In the genomic region with DNA sequence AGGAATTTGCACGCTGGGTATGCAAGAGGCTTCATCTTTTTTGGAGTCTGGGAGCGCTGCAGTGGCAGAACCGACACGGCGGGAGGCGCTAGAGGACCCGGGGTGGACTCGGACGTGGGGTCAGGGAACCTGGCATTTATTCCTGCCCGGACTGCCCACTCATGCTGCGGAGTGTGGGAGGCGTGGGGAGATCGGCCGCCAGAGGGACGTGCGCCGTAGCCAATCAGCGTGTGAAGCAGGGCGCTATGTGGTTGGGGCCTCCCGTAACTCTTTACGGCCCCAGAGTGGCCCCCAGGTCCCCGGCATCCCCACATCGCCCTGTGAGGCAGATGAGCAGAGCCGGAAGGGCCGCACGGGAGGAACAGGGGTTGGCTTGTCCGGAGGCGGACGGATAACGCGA, we compare ENCODE assay signal across 25 cellular contexts. TPM values are rescaled to one million over a fixed set of nuclear protein-coding genes. Genes with fewer than 3 reads are reported as not detected.
"Had no signal": no experiment of that assay in that cellular context is flagged by ENCODE, and none has a peak within 500 bp of the region (broad histone marks: within the 10 kb centered on the region; RNA-seq: fewer than 3 reads in every experiment).

No MANE protein-coding gene starts in this region.

- H3K4me1 Mint-ChIP-seq: activated naive CD8-positive, alpha-beta T cell treated with anti-CD3 and anti-CD28 coated beads, Interleukin-2, amount 10 ng/mL, durations not matched to agents 7 days and 5 days; central memory CD8-positive, alpha-beta T cell; immature natural killer cell; natural killer cell had no signal

- H3K4me3 ChIP-seq: breast epithelium, colonic mucosa, dorsolateral prefrontal cortex, ovary, prostate gland, upper lobe of left lung had no signal

- H3K27me3 Mint-ChIP-seq: activated naive CD8-positive, alpha-beta T cell treated with anti-CD3 and anti-CD28 coated beads, Interleukin-2, amount 10 ng/mL, durations not matched to agents 7 days and 5 days; central memory CD8-positive, alpha-beta T cell; effector memory CD8-positive, alpha-beta T cell had no signal

- H3K36me3 Mint-ChIP-seq: activated naive CD8-positive, alpha-beta T cell treated with anti-CD3 and anti-CD28 coated beads, Interleukin-2, amount 10 ng/mL, durations not matched to agents 7 days and 5 days; immature natural killer cell; natural killer cell had no signal

- H3K27ac ChIP-seq: breast epithelium, colonic mucosa, dorsolateral prefrontal cortex, neutrophil, ovary, prostate gland, upper lobe of left lung, VCaP had no signal

- ATAC-seq: effector memory CD8-positive, alpha-beta T cell; left ventricle myocardium superior; natural killer cell had no signal

- H3K9me3 ChIP-seq: breast epithelium, colonic mucosa, neutrophil, ovary, prostate gland, upper lobe of left lung had no signal

- H3K36me3 ChIP-seq: breast epithelium, colonic mucosa, ovary, prostate gland had no signal

- H3K27ac Mint-ChIP-seq: activated naive CD4-positive, alpha-beta T cell treated with anti-CD3 and anti-CD28 coated beads for 36 hours; activated naive CD8-positive, alpha-beta T cell treated with anti-CD3 and anti-CD28 coated beads, Interleukin-2, amount 10 ng/mL, durations not matched to agents 7 days and 5 days; effector memory CD8-positive, alpha-beta T cell; immature natural killer cell; natural killer cell had no signal

- DNase-seq: activated CD4-positive, alpha-beta T cell treated with anti-CD3 and anti-CD28 coated beads for 1 hour; activated CD8-positive, alpha-beta memory T cell treated with anti-CD3 and anti-CD28 coated beads, Interleukin-2, amount 50 U/mL, for 4 hours; activated naive CD4-positive, alpha-beta T cell treated with anti-CD3 and anti-CD28 coated beads for 36 hours; activated naive CD8-positive, alpha-beta T cell treated with anti-CD3 and anti-CD28 coated beads, Interleukin-2, amount 10 ng/mL, durations not matched to agents 7 days and 5 days; activated T-cell treated with anti-CD3 and anti-CD28 coated beads, Interleukin-2, amount 50 U/mL, for 48 hours; amniotic stem cell; colonic mucosa; dorsolateral prefrontal cortex; effector memory CD8-positive, alpha-beta T cell; foreskin melanocyte; immature natural killer cell; left ventricle myocardium superior; mammary epithelial cell; midbrain; natural killer cell; stimulated activated CD4-positive, alpha-beta T cell treated with anti-CD3 and anti-CD28 coated beads, Interleukin-2, amount 100 ng/mL, for 48 hours; stimulated activated naive CD4-positive, alpha-beta T cell had no signal

- H3K4me1 ChIP-seq: breast epithelium, colonic mucosa, prostate gland had no signal

- H3K9me3 Mint-ChIP-seq: activated naive CD4-positive, alpha-beta T cell treated with anti-CD3 and anti-CD28 coated beads for 36 hours; activated naive CD8-positive, alpha-beta T cell treated with anti-CD3 and anti-CD28 coated beads, Interleukin-2, amount 10 ng/mL, durations not matched to agents 7 days and 5 days; central memory CD8-positive, alpha-beta T cell; effector memory CD8-positive, alpha-beta T cell; immature natural killer cell; natural killer cell had no signal

- H3K4me3 Mint-ChIP-seq: activated naive CD4-positive, alpha-beta T cell treated with anti-CD3 and anti-CD28 coated beads for 36 hours; activated naive CD8-positive, alpha-beta T cell treated with anti-CD3 and anti-CD28 coated beads, Interleukin-2, amount 10 ng/mL, durations not matched to agents 7 days and 5 days; central memory CD8-positive, alpha-beta T cell; effector memory CD8-positive, alpha-beta T cell; immature natural killer cell; natural killer cell had no signal

- H3K27me3 ChIP-seq: breast epithelium, colonic mucosa, dorsolateral prefrontal cortex, neutrophil, ovary, upper lobe of left lung had no signal

RNA-seq across cellular contexts. Expression of gene PRSS22, which starts 36.3 kb away (rescaled TPM):
- total RNA-seq: activated naive CD4-positive, alpha-beta T cell treated with anti-CD3 and anti-CD28 coated beads for 36 hours; activated naive CD8-positive, alpha-beta T cell treated with anti-CD3 and anti-CD28 coated beads, Interleukin-2, amount 10 ng/mL, durations not matched to agents 7 days and 5 days; left ventricle myocardium superior; T-helper 2 cell treated with Interferon-gamma antibody and Interleukin-4, amounts not matched to agents 100 ng/mL and 5 ng/mL, for 36 hours had no signal
